1 cellular context compared by ENCODE assay signal in the genomic region with DNA sequence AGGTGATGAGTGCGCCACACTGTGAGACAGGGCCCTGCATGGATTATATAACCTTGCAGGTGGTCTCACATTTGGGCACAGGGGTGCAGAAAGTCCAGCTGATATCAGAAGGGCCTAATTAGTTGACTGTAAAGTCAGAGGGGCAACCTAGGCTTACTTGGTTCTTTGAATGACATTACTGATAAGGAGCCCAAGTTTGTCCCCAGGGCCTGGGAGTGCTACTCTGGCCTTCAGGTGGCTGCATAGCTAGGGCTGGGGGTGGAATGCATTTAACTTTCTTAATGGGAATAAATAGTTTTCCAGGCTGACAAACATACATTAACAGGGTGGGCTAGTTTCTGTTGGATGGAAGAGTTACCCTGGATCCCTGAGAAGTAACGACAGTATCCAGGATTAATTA.
TF ChIP-seq lines count a peak whose summit lies in the region.

No MANE protein-coding gene starts in this region.

TF ChIP-seq in H1, 55 proteins besides CTCF, POLR2A, EP300 and RAD21:
- TF ChIP-seq BACH1 (IDR thresholded peaks at IDR 0.05; ENCODE audit: low read length), result no peak
- TF ChIP-seq, protein P1, sequence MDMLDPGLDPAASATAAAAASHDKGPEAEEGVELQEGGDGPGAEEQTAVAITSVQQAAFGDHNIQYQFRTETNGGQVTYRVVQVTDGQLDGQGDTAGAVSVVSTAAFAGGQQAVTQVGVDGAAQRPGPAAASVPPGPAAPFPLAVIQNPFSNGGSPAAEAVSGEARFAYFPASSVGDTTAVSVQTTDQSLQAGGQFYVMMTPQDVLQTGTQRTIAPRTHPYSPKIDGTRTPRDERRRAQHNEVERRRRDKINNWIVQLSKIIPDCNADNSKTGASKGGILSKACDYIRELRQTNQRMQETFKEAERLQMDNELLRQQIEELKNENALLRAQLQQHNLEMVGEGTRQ (IDR thresholded peaks at IDR 0.05; ENCODE audit: low read length), result no peak
- TF ChIP-seq FOSL1 (IDR thresholded peaks at IDR 0.05; ENCODE audit: insufficient read depth, low read depth, low read length), result no peak
- no peak for TF ChIP-seq HDAC6 (IDR thresholded peaks at IDR 0.05; ENCODE audit: low read depth, low read length)
- no peak for TF ChIP-seq SIX5 (IDR thresholded peaks at IDR 0.05; ENCODE audit: low read depth, low read length)
- no peak for TF ChIP-seq SIRT6 (IDR thresholded peaks at IDR 0.05; ENCODE audit: low read length)
- no peak for TF ChIP-seq YY1 (IDR thresholded peaks at IDR 0.05; ENCODE audit: low read depth, low read length)
- no peak for TF ChIP-seq SAP30 (IDR thresholded peaks at IDR 0.05; ENCODE audit: insufficient read depth, insufficient replicate concordance, low read length)
- TF ChIP-seq RNF2 (IDR thresholded peaks at IDR 0.05; ENCODE audit: borderline replicate concordance, low read depth, low read length, missing control alignments, poor library complexity, severe bottlenecking), result no peak
- TF ChIP-seq SP4 (IDR thresholded peaks at IDR 0.05; ENCODE audit: low read length), result no peak
- TF ChIP-seq CREB1 (IDR thresholded peaks at IDR 0.05), result no peak
- no peak for TF ChIP-seq SRF (IDR thresholded peaks at IDR 0.05; ENCODE audit: low read depth, low read length)
- no peak for TF ChIP-seq SP2 (IDR thresholded peaks at IDR 0.05; ENCODE audit: low read length)
- TF ChIP-seq ATF2 (IDR thresholded peaks at IDR 0.05; ENCODE audit: low read length), result no peak
- no peak for TF ChIP-seq KDM5A (IDR thresholded peaks at IDR 0.05; ENCODE audit: low read length)
- TF ChIP-seq TAF1 (IDR thresholded peaks at IDR 0.05; ENCODE audit: low read depth, low read length), result no peak
- TF ChIP-seq NRF1 (IDR thresholded peaks at IDR 0.05; ENCODE audit: low read depth, low read length), result no peak
- no peak for TF ChIP-seq CBX5 (IDR thresholded peaks at IDR 0.05; ENCODE audit: low read depth, low read length)
- no peak for TF ChIP-seq CBX8 (IDR thresholded peaks at IDR 0.05; ENCODE audit: borderline replicate concordance, low read depth, low read length)
